9 cellular contexts compared by ENCODE assay signal in the genomic region with DNA sequence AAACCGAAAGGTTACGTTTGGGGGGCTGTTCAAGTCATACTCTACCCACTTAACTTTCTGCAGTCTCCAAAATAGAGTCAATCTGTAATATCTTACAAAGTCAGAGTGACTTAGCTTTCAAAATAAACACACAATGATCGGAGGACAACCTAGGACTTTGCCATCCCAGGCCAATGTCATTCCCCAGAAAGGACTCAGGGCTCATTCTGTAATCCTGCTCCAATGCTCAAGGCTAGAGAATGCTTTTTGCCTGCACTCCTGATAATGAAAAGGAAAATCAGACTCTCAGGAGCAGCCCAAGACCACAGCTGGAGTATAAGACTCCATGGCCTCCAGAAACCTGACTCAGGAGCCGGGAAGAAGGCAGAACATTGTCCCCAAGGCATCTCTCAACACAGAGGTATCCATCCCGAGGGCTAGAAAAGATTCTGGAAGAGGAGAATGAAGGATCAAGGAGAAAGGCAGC. TPM values are rescaled to one million over a fixed set of nuclear protein-coding genes. Genes with fewer than 3 reads are reported as not detected.
DNase-seq lines count a peak whose midpoint lies in the region; ATAC-seq and TF ChIP-seq lines count a peak whose summit lies in the region.
"Had no signal": no experiment of that assay in that cellular context is flagged by ENCODE, and none has a peak within 500 bp of the region (broad histone marks: within the 10 kb centered on the region; RNA-seq: fewer than 3 reads in every experiment).

No MANE protein-coding gene starts in this region.

- H3K9me3 Mint-ChIP-seq in stimulated activated naive CD8-positive, alpha-beta T cell treated with anti-CD3 and anti-CD28 coated beads, Interleukin-15, Interleukin-2, amounts not matched to agents 100 ng/mL and 50 ng/mL, for 24 hours = no peaks in the 10 kb centered on the region
- H3K9me3 Mint-ChIP-seq in chondrocyte (ENCODE audit: low read depth) = no peaks in the 10 kb centered on the region
- H3K9me3 Mint-ChIP-seq in nephron = no peaks in the 10 kb centered on the region

- no peaks in the 10 kb centered on the region for H3K36me3 Mint-ChIP-seq in stimulated activated naive CD8-positive, alpha-beta T cell treated with anti-CD3 and anti-CD28 coated beads, Interleukin-15, Interleukin-2, amounts not matched to agents 100 ng/mL and 50 ng/mL, for 24 hours (ENCODE audit: low read depth)
- no peaks in the 10 kb centered on the region for H3K36me3 Mint-ChIP-seq in chondrocyte (ENCODE audit: low read depth)
- no peaks in the 10 kb centered on the region for H3K36me3 Mint-ChIP-seq in nephron (ENCODE audit: low read depth)

- DNase-seq in stimulated activated naive CD8-positive, alpha-beta T cell treated with anti-CD3 and anti-CD28 coated beads, Interleukin-15, Interleukin-2, amounts not matched to agents 100 U/mL and 50 U/mL, for 24 hours = no peak
- DNase-seq in chondrocyte (ENCODE audit: low spot score) (no peak), A172 (ENCODE audit: low spot score) (no peak), HuH-7 (ENCODE audit: low spot score) (no peak)
- DNase-seq: occipital lobe had no signal

- no peak for ATAC-seq in stimulated activated naive CD8-positive, alpha-beta T cell treated with anti-CD3 and anti-CD28 coated beads, Interleukin-15, Interleukin-2, amounts not matched to agents 100 U/mL and 50 U/mL, for 24 hours
- ATAC-seq in GM21786 (IDR thresholded peaks at IDR 0.05; ENCODE audit: unreplicated experiment) = no peak
- ATAC-seq in GM18520 (IDR thresholded peaks at IDR 0.05; ENCODE audit: unreplicated experiment) = no peak

- H3K27ac Mint-ChIP-seq in stimulated activated naive CD8-positive, alpha-beta T cell treated with anti-CD3 and anti-CD28 coated beads, Interleukin-15, Interleukin-2, amounts not matched to agents 100 ng/mL and 50 ng/mL, for 24 hours = peak overlapping the region; percentile 41
- H3K27ac Mint-ChIP-seq in chondrocyte (ENCODE audit: unreplicated experiment) (peak overlapping the region; percentile 97), nephron (peak overlapping the region; percentile 98 to 99 (median 98))

- TF ChIP-seq CTCF in chondrocyte (IDR thresholded peaks at IDR 0.05) (no peak), nephron (IDR thresholded peaks at IDR 0.05; ENCODE audit: unreplicated experiment in 3 of 3) (no peak)

- no peaks in the 10 kb centered on the region for H3K27me3 Mint-ChIP-seq in stimulated activated naive CD8-positive, alpha-beta T cell treated with anti-CD3 and anti-CD28 coated beads, Interleukin-15, Interleukin-2, amounts not matched to agents 100 ng/mL and 50 ng/mL, for 24 hours
- H3K27me3 Mint-ChIP-seq in chondrocyte (ENCODE audit: low read depth) = no peaks in the 10 kb centered on the region
- H3K27me3 Mint-ChIP-seq in nephron (ENCODE audit: low read depth) = peaks cover 5% of the 10 kb centered on the region

- H3K4me3 Mint-ChIP-seq in stimulated activated naive CD8-positive, alpha-beta T cell treated with anti-CD3 and anti-CD28 coated beads, Interleukin-15, Interleukin-2, amounts not matched to agents 100 ng/mL and 50 ng/mL, for 24 hours = no peak overlapping the region
- peak overlapping the region; percentile 20 for H3K4me3 Mint-ChIP-seq in chondrocyte (ENCODE audit: unreplicated experiment)
- H3K4me3 Mint-ChIP-seq in nephron = peak overlapping the region; percentile 15 to 48 (median 37)

- peaks cover 84% of the 10 kb centered on the region for H3K4me1 Mint-ChIP-seq in stimulated activated naive CD8-positive, alpha-beta T cell treated with anti-CD3 and anti-CD28 coated beads, Interleukin-15, Interleukin-2, amounts not matched to agents 100 ng/mL and 50 ng/mL, for 24 hours (ENCODE audit: low read depth)
- H3K4me1 Mint-ChIP-seq in chondrocyte (ENCODE audit: low read depth) (peaks cover 77% of the 10 kb centered on the region), nephron (peaks cover 71% of the 10 kb centered on the region)

RNA-seq across cellular contexts. Expression of a gene that starts 28.5 kb away (rescaled TPM):
- total RNA-seq in chondrocyte = 31.6 to 36.8 TPM (median 35.4 TPM) in 3 replicates
- 30.0 and 39.5 TPM in 2 replicates for total RNA-seq in A172 (2014; rRNA removed; shearing (Covaris generic))

RNA-seq across cellular contexts. Expression of a gene that starts 28.8 kb away (rescaled TPM):
- 48.5 to 54.4 TPM (median 52.9 TPM) in 3 replicates for total RNA-seq in chondrocyte
- total RNA-seq in A172 (2014; rRNA removed; shearing (Covaris generic)) = 69.5 and 78.1 TPM in 2 replicates

RNA-seq across cellular contexts. Expression of a gene that starts 29.1 kb away (rescaled TPM):
- total RNA-seq in chondrocyte = 68.5 to 241 TPM (median 227 TPM) in 3 replicates
- 7.8 and 14.6 TPM in 2 replicates for total RNA-seq in A172 (2014; rRNA removed; shearing (Covaris generic))

Comparison
In these comparisons a context has a peak if more than half of its experiments do, and no peak if none do; other contexts are left out.
1. H3K27ac Mint-ChIP-seq: peak in every context shown above with its lines; median percentile 98 in nephron; 97 in chondrocyte; 41 in stimulated activated naive CD8-positive, alpha-beta T cell treated with anti-CD3 and anti-CD28 coated beads, Interleukin-15, Interleukin-2, amounts not matched to agents 100 ng/mL and 50 ng/mL, for 24 hours.